Comparison of ENCODE assay signal across 24 cellular contexts in the genomic region with DNA sequence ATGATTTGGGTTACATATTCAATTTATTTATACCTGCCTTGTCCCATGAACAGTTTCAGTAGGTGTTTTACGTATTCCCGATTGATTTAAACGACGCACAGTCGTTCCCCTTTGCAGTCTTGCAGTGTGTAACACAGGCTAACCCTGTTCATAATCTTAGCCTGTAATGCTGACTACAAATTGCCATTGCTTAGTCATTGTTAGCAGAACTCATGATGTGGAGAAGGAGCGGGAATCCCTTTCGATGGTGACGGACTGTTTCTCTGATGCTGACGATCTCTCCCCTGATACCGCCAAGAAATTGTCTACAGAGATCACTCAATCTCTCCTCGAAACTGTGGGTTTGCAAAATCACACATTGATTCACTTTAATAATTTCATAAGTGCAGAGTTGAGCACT.
DNase-seq lines count a peak whose midpoint lies in the region; ATAC-seq, FAIRE-seq and TF ChIP-seq lines count a peak whose summit lies in the region.
"Had no signal": no experiment of that assay in that cellular context is flagged by ENCODE, and none has a peak within 500 bp of the region (broad histone marks: within the 10 kb centered on the region; RNA-seq: fewer than 3 reads in every experiment).

No MANE protein-coding gene starts in this region.

- H3K4me1 ChIP-seq in K562 (replicated peaks in 1 of 2; ENCODE audit: control insufficient read depth in 2 of 2, insufficient read depth in 2 of 2, low read length in 2 of 2): peaks cover 0 to 9% of the 10 kb centered on the region in 2 experiments; a peak in 2 of 5 replicates
- H3K4me1 ChIP-seq: A549, BE2C, HAP-1 had no signal

- POLR2A ChIA-PET in K562 (lab: Yijun Ruan, JAX): no interaction called here

- H3K4me2 ChIP-seq in K562 (ENCODE audit: insufficient read depth, low read length): no peak overlapping the region
- H3K4me2 ChIP-seq: A549, GM23338 had no signal

- peaks cover 24% of the 10 kb centered on the region for H3K27me3 Mint-ChIP-seq in activated T-cell treated with anti-CD3 and anti-CD28 coated beads, Interleukin-2, amount 50 U/mL, for 4 hours (ENCODE audit: low read depth)

- H3K79me2 ChIP-seq in K562 (ENCODE audit: control insufficient read depth, insufficient read depth, low read length): no peaks in the 10 kb centered on the region

- ATAC-seq in activated T-cell treated with anti-CD3 and anti-CD28 coated beads, Interleukin-2, amount 50 U/mL, for 4 hours: peak; percentile 14 to 28
- no peak for ATAC-seq in K562
- peak; percentile 60 for ATAC-seq in stimulated activated effector memory CD8-positive, alpha-beta T cell treated with anti-CD3 and anti-CD28 coated beads, Interleukin-12 subunit alpha, Interleukin-12 subunit beta, amount 100 ng/mL, for 72 hours
- no peak for ATAC-seq in GM21360 (IDR thresholded peaks at IDR 0.05; ENCODE audit: unreplicated experiment)
- ATAC-seq: A549, GM23338 had no signal

- DNase-seq in activated T-cell treated with anti-CD3 and anti-CD28 coated beads, Interleukin-2, amount 50 U/mL, for 4 hours: no peak
- no peak for DNase-seq in activated T-cell treated with anti-CD3 and anti-CD28 coated beads for 4 hours
- no peak for DNase-seq in K562 (ENCODE audit: extremely low read depth in 1 of 4, low spot score in 3 of 4)
- DNase-seq in stimulated activated effector memory CD8-positive, alpha-beta T cell treated with anti-CD3 and anti-CD28 coated beads, Interleukin-12 subunit alpha, Interleukin-12 subunit beta, amount 100 ng/mL, for 72 hours (ENCODE audit: low spot score in 2 of 2): no peak
- no peak for DNase-seq in mesenteric fat pad (ENCODE audit: low spot score)
- DNase-seq: 8988T; ACHN; AML-193; BE2C; C1 segment of cervical spinal cord; Calu3; CD4-positive, alpha-beta memory T cell; COR-L47; DMS53; DMS79 treated with DMSO at 0.1 percent for 48 hours; GF-D8; HFFc6 had no signal

- intact Hi-C loops in K562 (cut with micrococcal nuclease): no loop called here

- TF ChIP-seq RAD21 in K562 (CRISPR knock-in tag; conservative IDR thresholded peaks at IDR 0.05 in 1 of 2, IDR thresholded peaks at IDR 0.05 in 1 of 2): no peak

- TF ChIP-seq CTCF in K562 (IDR thresholded peaks at IDR 0.05 in 2 of 3, conservative IDR thresholded peaks at IDR 0.05 in 1 of 3; ENCODE audit: insufficient read depth in 2 of 3, low read depth in 1 of 3, low read length in 3 of 3): no peak

- peaks cover 12% of the 10 kb centered on the region for H3K4me1 Mint-ChIP-seq in activated T-cell treated with anti-CD3 and anti-CD28 coated beads, Interleukin-2, amount 50 U/mL, for 4 hours (ENCODE audit: low read depth)
- peaks cover 10% of the 10 kb centered on the region for H3K4me1 Mint-ChIP-seq in stimulated activated effector memory CD8-positive, alpha-beta T cell treated with anti-CD3 and anti-CD28 coated beads, Interleukin-12 subunit alpha, Interleukin-12 subunit beta, amount 100 ng/mL, for 72 hours

- H2AFZ ChIP-seq in K562 (ENCODE audit: low read depth, low read length): no peak overlapping the region
- H2AFZ ChIP-seq: GM23338 had no signal

- FAIRE-seq in K562 (lab: Jason Lieb, UNC): peak; percentile 58
- FAIRE-seq: A549, GM12891, GM19239, H54 had no signal

- CTCF ChIA-PET in K562 (lab: Yijun Ruan, JAX; ENCODE audit: low intra/inter-chr PET ratio): no interaction called here

- no peaks in the 10 kb centered on the region for H3K9me1 ChIP-seq in K562 (ENCODE audit: control insufficient read depth, insufficient read depth, low read length)

- H3K27ac ChIP-seq in K562 (ENCODE audit: extremely low read depth, low read depth, low read length): no peak overlapping the region
- H3K27ac ChIP-seq: A549 had no signal

- no peak for TF ChIP-seq EP300 in K562 (IDR thresholded peaks at IDR 0.05; ENCODE audit: low read length)

- H3K9me3 Mint-ChIP-seq in activated T-cell treated with anti-CD3 and anti-CD28 coated beads, Interleukin-2, amount 50 U/mL, for 4 hours: no peaks in the 10 kb centered on the region
- H3K9me3 Mint-ChIP-seq in stimulated activated effector memory CD8-positive, alpha-beta T cell treated with anti-CD3 and anti-CD28 coated beads, Interleukin-12 subunit alpha, Interleukin-12 subunit beta, amount 100 ng/mL, for 72 hours: no peaks in the 10 kb centered on the region
- H3K9me3 Mint-ChIP-seq: CD4-positive, alpha-beta memory T cell; GM23338 had no signal

- no peaks in the 10 kb centered on the region for H3K36me3 ChIP-seq in K562 (ENCODE audit: control insufficient read depth, insufficient read depth, low read length)
- H3K36me3 ChIP-seq: BE2C, HAP-1 had no signal

- H3K27ac Mint-ChIP-seq in stimulated activated effector memory CD8-positive, alpha-beta T cell treated with anti-CD3 and anti-CD28 coated beads, Interleukin-12 subunit alpha, Interleukin-12 subunit beta, amount 100 ng/mL, for 72 hours: no peak overlapping the region
- H3K27ac Mint-ChIP-seq: GM23338, HFFc6 had no signal

- 2% methylated on average over 11 of the region's 11 CpGs for WGBS in K562 (ENCODE audit: insufficient coverage, low coverage, missing lambda C conversion rate)

- TF ChIP-seq POLR2A in K562 (conservative IDR thresholded peaks at IDR 0.05): no peak

- H3K4me3 ChIP-seq in K562: no peak overlapping the region
- H3K4me3 ChIP-seq: A549, GM23338, HAP-1 had no signal

- H3K9me3 ChIP-seq in K562 (replicated peaks; ENCODE audit: control insufficient read depth, insufficient read depth, low read depth, low read length): no peaks in the 10 kb centered on the region
- H3K9me3 ChIP-seq: A549, BE2C, HAP-1 had no signal

- in situ Hi-C loops in K562 (cut with MboI): no loop called here

- H3K4me3 Mint-ChIP-seq in activated T-cell treated with anti-CD3 and anti-CD28 coated beads, Interleukin-2, amount 50 U/mL, for 4 hours: no peak overlapping the region
- no peak overlapping the region for H3K4me3 Mint-ChIP-seq in stimulated activated effector memory CD8-positive, alpha-beta T cell treated with anti-CD3 and anti-CD28 coated beads, Interleukin-12 subunit alpha, Interleukin-12 subunit beta, amount 100 ng/mL, for 72 hours
- H3K4me3 Mint-ChIP-seq: CD4-positive, alpha-beta memory T cell; GM23338; HFFc6 had no signal

- H3K27me3 ChIP-seq in K562 (ENCODE audit: control insufficient read depth in 2 of 2, insufficient read depth in 2 of 2, low read length in 2 of 2): peaks cover 62 to 80% of the 10 kb centered on the region in 2 experiments

- H4K20me1 ChIP-seq in K562 (replicated peaks; ENCODE audit: control insufficient read depth, insufficient read depth, low read length): peaks cover 18% of the 10 kb centered on the region

- no TSS peak for BruUV-seq in K562 (replicated peaks; lab: Mats Ljungman, UMichigan)

- no peak overlapping the region for H3K9ac ChIP-seq in K562 (ENCODE audit: insufficient read depth in 1 of 2, low read depth in 2 of 2, low read length in 2 of 2)

- no peaks in the 10 kb centered on the region for H3K36me3 Mint-ChIP-seq in activated T-cell treated with anti-CD3 and anti-CD28 coated beads, Interleukin-2, amount 50 U/mL, for 4 hours (ENCODE audit: insufficient read depth)
- H3K36me3 Mint-ChIP-seq in stimulated activated effector memory CD8-positive, alpha-beta T cell treated with anti-CD3 and anti-CD28 coated beads, Interleukin-12 subunit alpha, Interleukin-12 subunit beta, amount 100 ng/mL, for 72 hours: no peaks in the 10 kb centered on the region
- H3K36me3 Mint-ChIP-seq: CD4-positive, alpha-beta memory T cell had no signal

TF ChIP-seq in K562, 482 proteins besides CTCF, POLR2A, EP300 and RAD21 (continues in another document):
- TF ChIP-seq ZNF316 (IDR thresholded peaks at IDR 0.05) (peak; percentile 54), HNRNPUL1 (IDR thresholded peaks at IDR 0.05; ENCODE audit: low read length) (no peak), NFE2 (IDR thresholded peaks at IDR 0.05; ENCODE audit: low read depth) (peak; percentile 49), E2F3 (CRISPR knock-in tag; IDR thresholded peaks at IDR 0.05) (no peak), C11orf30 (IDR thresholded peaks at IDR 0.05; ENCODE audit: low read depth) (peak; percentile 52), TRIM24 (IDR thresholded peaks at IDR 0.05) (no peak), DMBX1 (CRISPR knock-in tag; IDR thresholded peaks at IDR 0.05; ENCODE audit: borderline replicate concordance) (no peak), ZNF444 (CRISPR knock-in tag; IDR thresholded peaks at IDR 0.05) (no peak), MEF2A (IDR thresholded peaks at IDR 0.05; ENCODE audit: control insufficient read depth, low read depth, low read length) (no peak), SIRT6 (IDR thresholded peaks at IDR 0.05; ENCODE audit: low read depth, low read length) (no peak), GATA2 (CRISPR knock-in tag; IDR thresholded peaks at IDR 0.05) (no peak), ESRRA (IDR thresholded peaks at IDR 0.05; ENCODE audit: borderline replicate concordance, low read depth) (no peak)
- TF ChIP-seq, protein P1, sequence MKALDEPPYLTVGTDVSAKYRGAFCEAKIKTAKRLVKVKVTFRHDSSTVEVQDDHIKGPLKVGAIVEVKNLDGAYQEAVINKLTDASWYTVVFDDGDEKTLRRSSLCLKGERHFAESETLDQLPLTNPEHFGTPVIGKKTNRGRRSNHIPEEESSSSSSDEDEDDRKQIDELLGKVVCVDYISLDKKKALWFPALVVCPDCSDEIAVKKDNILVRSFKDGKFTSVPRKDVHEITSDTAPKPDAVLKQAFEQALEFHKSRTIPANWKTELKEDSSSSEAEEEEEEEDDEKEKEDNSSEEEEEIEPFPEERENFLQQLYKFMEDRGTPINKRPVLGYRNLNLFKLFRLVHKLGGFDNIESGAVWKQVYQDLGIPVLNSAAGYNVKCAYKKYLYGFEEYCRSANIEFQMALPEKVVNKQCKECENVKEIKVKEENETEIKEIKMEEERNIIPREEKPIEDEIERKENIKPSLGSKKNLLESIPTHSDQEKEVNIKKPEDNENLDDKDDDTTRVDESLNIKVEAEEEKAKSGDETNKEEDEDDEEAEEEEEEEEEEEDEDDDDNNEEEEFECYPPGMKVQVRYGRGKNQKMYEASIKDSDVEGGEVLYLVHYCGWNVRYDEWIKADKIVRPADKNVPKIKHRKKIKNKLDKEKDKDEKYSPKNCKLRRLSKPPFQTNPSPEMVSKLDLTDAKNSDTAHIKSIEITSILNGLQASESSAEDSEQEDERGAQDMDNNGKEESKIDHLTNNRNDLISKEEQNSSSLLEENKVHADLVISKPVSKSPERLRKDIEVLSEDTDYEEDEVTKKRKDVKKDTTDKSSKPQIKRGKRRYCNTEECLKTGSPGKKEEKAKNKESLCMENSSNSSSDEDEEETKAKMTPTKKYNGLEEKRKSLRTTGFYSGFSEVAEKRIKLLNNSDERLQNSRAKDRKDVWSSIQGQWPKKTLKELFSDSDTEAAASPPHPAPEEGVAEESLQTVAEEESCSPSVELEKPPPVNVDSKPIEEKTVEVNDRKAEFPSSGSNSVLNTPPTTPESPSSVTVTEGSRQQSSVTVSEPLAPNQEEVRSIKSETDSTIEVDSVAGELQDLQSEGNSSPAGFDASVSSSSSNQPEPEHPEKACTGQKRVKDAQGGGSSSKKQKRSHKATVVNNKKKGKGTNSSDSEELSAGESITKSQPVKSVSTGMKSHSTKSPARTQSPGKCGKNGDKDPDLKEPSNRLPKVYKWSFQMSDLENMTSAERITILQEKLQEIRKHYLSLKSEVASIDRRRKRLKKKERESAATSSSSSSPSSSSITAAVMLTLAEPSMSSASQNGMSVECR (CRISPR knock-in tag; IDR thresholded peaks at IDR 0.05): no peak

Comparison
In these comparisons a context has a peak if more than half of its experiments do, and no peak if none do; other contexts are left out.
1. ATAC-seq: peak in activated T-cell treated with anti-CD3 and anti-CD28 coated beads, Interleukin-2, amount 50 U/mL, for 4 hours (2 of 2) and stimulated activated effector memory CD8-positive, alpha-beta T cell treated with anti-CD3 and anti-CD28 coated beads, Interleukin-12 subunit alpha, Interleukin-12 subunit beta, amount 100 ng/mL, for 72 hours (single experiment); none in K562 (single experiment) and GM21360 (single experiment).